In the genomic region with DNA sequence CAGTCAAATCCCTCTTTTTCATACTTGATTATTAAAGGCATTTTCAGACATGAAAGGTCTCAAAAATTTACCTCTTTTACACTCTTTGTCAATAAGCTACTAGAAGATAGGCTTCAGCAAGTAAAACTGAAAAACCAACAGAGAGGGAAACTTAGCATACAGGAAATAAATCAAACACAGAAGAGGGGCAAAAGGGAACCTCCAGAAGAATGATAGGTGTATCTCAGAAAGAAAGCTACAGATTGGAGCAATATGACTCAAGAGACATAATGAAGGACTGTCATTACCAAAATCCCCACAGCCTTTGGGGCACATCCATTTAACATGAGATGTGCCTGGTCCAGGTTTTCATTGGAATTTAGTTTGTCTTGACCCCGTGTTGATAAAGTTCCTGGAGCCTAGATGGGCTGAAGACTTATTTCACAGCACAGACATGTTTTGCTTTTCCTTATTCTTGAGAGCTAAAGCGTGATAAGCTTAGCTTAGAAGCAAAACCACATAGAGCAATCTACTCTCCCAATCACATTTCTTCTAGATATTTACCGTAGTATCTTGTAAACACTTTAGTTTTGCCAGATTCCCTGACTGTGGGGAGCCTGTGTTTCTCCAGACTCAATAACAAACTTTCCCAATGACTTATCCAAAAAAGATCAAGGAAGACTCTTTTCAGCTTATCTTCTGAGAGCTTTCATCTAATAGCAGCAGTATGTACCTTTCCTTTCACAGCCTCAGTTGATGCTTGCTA, we compare ENCODE assay signal across 8 cellular contexts. TPM values are rescaled to one million over a fixed set of nuclear protein-coding genes. Genes with fewer than 3 reads are reported as not detected.
A peak's percentile ranks its signal among the peaks of the same experiment; 100 is the strongest.
DNase-seq lines count a peak whose midpoint lies in the region; ATAC-seq and TF ChIP-seq lines count a peak whose summit lies in the region.

No MANE protein-coding gene starts in this region.

- TF ChIP-seq POLR2A in IMR-90 (IDR thresholded peaks at IDR 0.05; ENCODE audit: low read depth, low read length) (no peak), thyroid gland (IDR thresholded peaks at IDR 0.05) (no peak)

- H3K14ac ChIP-seq in IMR-90 (replicated peaks; ENCODE audit: low read depth, low read length) (peak overlapping the region; percentile 87; the same call in 1 of the 2 replicates), mesenchymal stem cell (ENCODE audit: low read length in 2 of 2) (no peak overlapping the region)

- peak; percentile 81 for ATAC-seq in GM18907 (IDR thresholded peaks at IDR 0.05; ENCODE audit: unreplicated experiment)
- peak; percentile 59 for ATAC-seq in IMR-90 (ENCODE audit: low read depth)

- H3K18ac ChIP-seq in IMR-90 (ENCODE audit: low read depth, low read length) = peak overlapping the region; percentile 26; the same call in 1 of the 2 replicates
- no peak overlapping the region for H3K18ac ChIP-seq in mesenchymal stem cell (ENCODE audit: low read depth in 1 of 2, low read length in 2 of 2)

- H3K4me3 ChIP-seq in HFF-Myc (replicated peaks; ENCODE audit: low read depth, low read length) (peak overlapping the region; percentile 32), IMR-90 (ENCODE audit: insufficient read depth, low read depth, low read length) (no peak overlapping the region), mesenchymal stem cell (ENCODE audit: insufficient read depth in 1 of 2, low read depth in 1 of 2, low read length in 2 of 2) (no peak overlapping the region), thyroid gland (replicated peaks in 1 of 3) (no peak overlapping the region), neural progenitor cell (no peak overlapping the region), OCI-LY7 (ENCODE audit: low read depth, low read length, poor library complexity, severe bottlenecking) (no peak overlapping the region)

- intact Hi-C loops in IMR-90 (cut with micrococcal nuclease) = no loop called here
- intact Hi-C loops in thyroid gland (cut with DNase I) = no loop called here
- intact Hi-C loops in OCI-LY7 (cut with micrococcal nuclease; ENCODE audit: unreplicated experiment) = no loop called here

- POLR2A ChIA-PET in IMR-90 (lab: Charles Lee; ENCODE audit: unreplicated experiment) = no interaction called here
- POLR2A ChIA-PET in OCI-LY7 (lab: Charles Lee) = interaction anchor here (0.7 to 0.9 kb wide), 3 partner anchors 8 to 551 kb away, joined by 3 to 4 read pairs (median 3); no protein-coding TSS in a partner anchor

- no peak overlapping the region for H2BK20ac ChIP-seq in IMR-90 (ENCODE audit: low read depth, low read length)

- dilution Hi-C loops in IMR-90 (cut with HindIII; ENCODE audit: low sequenced_read_pairs, unreplicated experiment) = no loop called here

- H3K27ac Mint-ChIP-seq in neural progenitor cell = no peak overlapping the region

- H2BK5ac ChIP-seq in IMR-90 (ENCODE audit: low read depth, low read length, poor library complexity, severe bottlenecking) = peak overlapping the region; percentile 62
- H2BK5ac ChIP-seq in mesenchymal stem cell (ENCODE audit: low read depth, low read length, poor library complexity, severe bottlenecking) = no peak overlapping the region

- peak overlapping the region; percentile 63; the same call in 1 of the 2 replicates for H3K4ac ChIP-seq in IMR-90 (ENCODE audit: low read depth, low read length)
- H3K4ac ChIP-seq in mesenchymal stem cell (ENCODE audit: low read depth in 1 of 2, low read length in 2 of 2) = peak overlapping the region in 1 of 2 experiments; percentile 16

- H3K79me1 ChIP-seq in IMR-90 (ENCODE audit: low read depth in 1 of 2, low read length in 2 of 2) (peaks cover 24 to 45% of the 10 kb centered on the region in 2 experiments), mesenchymal stem cell (replicated peaks; ENCODE audit: low read length, poor library complexity, severe bottlenecking) (peaks cover 11% of the 10 kb centered on the region)

- no peaks in the 10 kb centered on the region for H3K9me3 ChIP-seq in IMR-90 (ENCODE audit: control insufficient read depth, insufficient read depth, low read length)
- no peaks in the 10 kb centered on the region for H3K9me3 ChIP-seq in mesenchymal stem cell (ENCODE audit: control insufficient read depth, low read length)
- H3K9me3 ChIP-seq in thyroid gland = no peaks in the 10 kb centered on the region
- no peaks in the 10 kb centered on the region for H3K9me3 ChIP-seq in neural progenitor cell (ENCODE audit: low read depth)
- no peaks in the 10 kb centered on the region for H3K9me3 ChIP-seq in OCI-LY7 (ENCODE audit: low read length)

- BruUV-seq in IMR-90 (replicated peaks; lab: Mats Ljungman, UMichigan) = no TSS peak
- BruUV-seq in OCI-LY7 (replicated peaks; lab: Mats Ljungman, UMichigan) = no TSS peak

- H4K20me1 ChIP-seq in IMR-90 (ENCODE audit: insufficient read depth, low read length) (peaks cover 3% of the 10 kb centered on the region), neural progenitor cell (ENCODE audit: low read depth) (no peaks in the 10 kb centered on the region), OCI-LY7 (ENCODE audit: insufficient read depth, low read length) (no peaks in the 10 kb centered on the region)

- no peak overlapping the region for H3K4me3 Mint-ChIP-seq in neural progenitor cell

- peaks cover 35% of the 10 kb centered on the region for H3K36me3 Mint-ChIP-seq in neural progenitor cell

- H2AK5ac ChIP-seq in IMR-90 (ENCODE audit: low read depth, low read length) = no peak overlapping the region
- no peak overlapping the region for H2AK5ac ChIP-seq in mesenchymal stem cell (ENCODE audit: low read length, severe bottlenecking)

- H3K9me3 Mint-ChIP-seq in neural progenitor cell = no peaks in the 10 kb centered on the region

- H2BK120ac ChIP-seq in IMR-90 (ENCODE audit: low read depth, low read length) (peak overlapping the region; percentile 82; the same call in 1 of the 2 replicates), mesenchymal stem cell (ENCODE audit: low read depth, low read length) (no peak overlapping the region)

- H3F3A ChIP-seq in neural progenitor cell (ENCODE audit: low read depth) = no peaks in the 10 kb centered on the region

- H3K4me1 ChIP-seq in IMR-90 (ENCODE audit: control insufficient read depth, insufficient read depth, low read length) = peaks cover 3% of the 10 kb centered on the region; the same call in 1 of the 2 replicates
- peaks cover 2% of the 10 kb centered on the region for H3K4me1 ChIP-seq in mesenchymal stem cell (ENCODE audit: control insufficient read depth, insufficient read depth, low read depth, low read length)
- H3K4me1 ChIP-seq in thyroid gland = peaks cover 0 to 4% of the 10 kb centered on the region in 2 donors
- peaks cover 10% of the 10 kb centered on the region for H3K4me1 ChIP-seq in neural progenitor cell
- H3K4me1 ChIP-seq in OCI-LY7 (ENCODE audit: insufficient read depth, low read length, poor library complexity, severe bottlenecking) = no peaks in the 10 kb centered on the region

- in situ Hi-C loops in IMR-90 (cut with MboI; ENCODE audit: low sequenced_read_pairs) = no loop called here

- H3K9me1 ChIP-seq in IMR-90 (ENCODE audit: insufficient read depth, low read length) = peaks cover 4% of the 10 kb centered on the region; the same call in 1 of the 2 replicates

- H3K23ac ChIP-seq in IMR-90 (ENCODE audit: low read depth, low read length) (peak overlapping the region; percentile 14), mesenchymal stem cell (ENCODE audit: low read length in 2 of 2) (no peak overlapping the region)

- H3K36me3 ChIP-seq in IMR-90 (ENCODE audit: control insufficient read depth, insufficient read depth, low read length) (peaks cover 5% of the 10 kb centered on the region), mesenchymal stem cell (ENCODE audit: control insufficient read depth in 1 of 2, insufficient read depth in 2 of 2, low read depth in 1 of 2, low read length in 2 of 2) (peaks cover 12 to 30% of the 10 kb centered on the region in 2 experiments), thyroid gland (no peaks in the 10 kb centered on the region), neural progenitor cell (no peaks in the 10 kb centered on the region), OCI-LY7 (ENCODE audit: insufficient read depth, low read length) (peaks cover 14% of the 10 kb centered on the region; the same call in 1 of the 2 replicates)

- no peaks in the 10 kb centered on the region for H3K9me2 ChIP-seq in OCI-LY7 (ENCODE audit: insufficient read depth, low read length)

- peak overlapping the region; percentile 19; the same call in 1 of the 2 replicates for H4K91ac ChIP-seq in IMR-90 (ENCODE audit: insufficient read depth, low read depth, low read length)
- H4K91ac ChIP-seq in mesenchymal stem cell (ENCODE audit: low read length) = no peak overlapping the region

- H3K27ac ChIP-seq in IMR-90 (ENCODE audit: insufficient read depth, low read length) (no peak overlapping the region), mesenchymal stem cell (ENCODE audit: low read length, poor library complexity, severe bottlenecking) (no peak overlapping the region), substantia nigra (ENCODE audit: low read depth, low read length, poor library complexity, severe bottlenecking) (no peak overlapping the region), thyroid gland (no peak overlapping the region), neural progenitor cell (no peak overlapping the region), OCI-LY7 (ENCODE audit: low read depth, low read length, poor library complexity, severe bottlenecking) (no peak overlapping the region)

- DNase-seq in HFF-Myc (ENCODE audit: extremely low read depth, low read depth) (no peak), IMR-90 (no peak), mesenchymal stem cell (peak; percentile 82), substantia nigra (lab: John Stamatoyannopoulos, UW) (no peak), thyroid gland (no peak), neural progenitor cell (ENCODE audit: low spot score) (no peak), OCI-LY7 (ENCODE audit: low spot score) (no peak)

- no peak overlapping the region for H2AFZ ChIP-seq in IMR-90 (replicated peaks; ENCODE audit: low read length, poor library complexity)
- H2AFZ ChIP-seq in mesenchymal stem cell (ENCODE audit: low read depth, low read length) = no peak overlapping the region
- H2AFZ ChIP-seq in neural progenitor cell (replicated peaks) = no peak overlapping the region
- no peak overlapping the region for H2AFZ ChIP-seq in OCI-LY7 (ENCODE audit: low read length)

- H2BK12ac ChIP-seq in mesenchymal stem cell (ENCODE audit: low read length in 2 of 2) = peak overlapping the region in 1 of 2 experiments; percentile 31

- H4K8ac ChIP-seq in IMR-90 (ENCODE audit: low read depth in 2 of 2, low read length in 2 of 2) = peak overlapping the region in 1 of 2 experiments; percentile 76; a peak in 2 of 4 replicates
- H4K8ac ChIP-seq in mesenchymal stem cell (ENCODE audit: low read length) = no peak overlapping the region

- CTCF ChIA-PET in IMR-90 (lab: Yijun Ruan, JAX) (no interaction called here), OCI-LY7 (lab: Charles Lee; ENCODE audit: unreplicated experiment) (no interaction called here)

- no CpG with 5 or more reads among the region's 3 CpGs for WGBS in IMR-90 (ENCODE audit: extremely low coverage in 2 of 2, insufficient read length in 1 of 2), 2 experiments
- 48% methylated on average over 3 of the region's 3 CpGs for WGBS in mesenchymal stem cell
- 87 to 90% methylated on average over 3 of the region's 3 CpGs for WGBS in thyroid gland, 2 donors

- H3K56ac ChIP-seq in IMR-90 (ENCODE audit: extremely low read depth, insufficient read depth, low read length) = no peak overlapping the region

- H3K79me2 ChIP-seq in neural progenitor cell (ENCODE audit: low read depth) = peaks cover 8% of the 10 kb centered on the region
- H3K79me2 ChIP-seq in OCI-LY7 (ENCODE audit: insufficient read depth, low read depth, low read length) = no peaks in the 10 kb centered on the region

- H3K4me2 ChIP-seq in IMR-90 (ENCODE audit: low read depth, low read length) = peak overlapping the region; percentile 30; the same call in 1 of the 2 replicates
- no peak overlapping the region for H3K4me2 ChIP-seq in mesenchymal stem cell (ENCODE audit: low read length, poor library complexity, severe bottlenecking)
- H3K4me2 ChIP-seq in neural progenitor cell = no peak overlapping the region
- no peak overlapping the region for H3K4me2 ChIP-seq in OCI-LY7 (ENCODE audit: low read length)

- no peaks in the 10 kb centered on the region for H3K27me3 ChIP-seq in IMR-90 (ENCODE audit: control insufficient read depth, insufficient read depth, low read length)
- no peaks in the 10 kb centered on the region for H3K27me3 ChIP-seq in mesenchymal stem cell (ENCODE audit: control insufficient read depth in 1 of 2, insufficient read depth in 1 of 2, low read length in 2 of 2)
- H3K27me3 ChIP-seq in thyroid gland = no peaks in the 10 kb centered on the region
- H3K27me3 ChIP-seq in neural progenitor cell = no peaks in the 10 kb centered on the region

- H2AK9ac ChIP-seq in IMR-90 (replicated peaks; ENCODE audit: low read depth, low read length, poor library complexity) = no peak overlapping the region

- H2BK15ac ChIP-seq in IMR-90 (ENCODE audit: low read depth, low read length) (no peak overlapping the region), mesenchymal stem cell (ENCODE audit: low read depth, poor library complexity, severe bottlenecking) (no peak overlapping the region)

- peaks cover 6% of the 10 kb centered on the region for H3K4me1 Mint-ChIP-seq in neural progenitor cell

- no peaks in the 10 kb centered on the region for H3K27me3 Mint-ChIP-seq in neural progenitor cell (ENCODE audit: insufficient read depth, low read depth)

- H4K5ac ChIP-seq in IMR-90 (ENCODE audit: low read depth, low read length) = no peak overlapping the region

- TF ChIP-seq CTCF in HFF-Myc (IDR thresholded peaks at IDR 0.05; ENCODE audit: low read depth, low read length, missing control alignments) (no peak), IMR-90 (conservative IDR thresholded peaks at IDR 0.05; ENCODE audit: low read depth, low read length) (no peak), thyroid gland (IDR thresholded peaks at IDR 0.05) (no peak), neural progenitor cell (IDR thresholded peaks at IDR 0.05) (no peak), OCI-LY7 (conservative IDR thresholded peaks at IDR 0.05; ENCODE audit: low read length) (no peak)

- no peak for TF ChIP-seq RAD21 in IMR-90 (IDR thresholded peaks at IDR 0.05; ENCODE audit: low read length)

- H3K9ac ChIP-seq in IMR-90 (ENCODE audit: low read depth, low read length) = no peak overlapping the region
- H3K9ac ChIP-seq in mesenchymal stem cell (ENCODE audit: low read length) = peak overlapping the region; percentile 4
- no peak overlapping the region for H3K9ac ChIP-seq in neural progenitor cell

RNA-seq across cellular contexts. Expression of gene LRRFIP2, which starts 11.7 kb away (rescaled TPM):
- total RNA-seq in IMR-90 (2012; rRNA removed) = 20.6 and 45.8 TPM in 2 replicates
- polyA plus RNA-seq in IMR-90 (2012; rRNA removed) = 27.6 and 31.0 TPM in 2 replicates
- polyA plus RNA-seq in IMR-90 (2012; cell fraction: cytosol; rRNA removed) = 6.4 and 9.3 TPM in 2 replicates
- 8.9 and 43.4 TPM in 2 replicates for polyA plus RNA-seq in IMR-90 (2012; cell fraction: nucleus; rRNA removed; ENCODE audit: low replicate concordance)
- 50.9 TPM for polyA plus RNA-seq in mesenchymal stem cell (2013, experiment 1 of 2)
- polyA plus RNA-seq in mesenchymal stem cell (2013, experiment 2 of 2) = 49.6 TPM
- total RNA-seq in thyroid gland = 100 to 1,000 TPM in 1 of 4 donors, 10 to 100 TPM in 3; 86.4 to 147 (median 93.8) TPM
- total RNA-seq in neural progenitor cell (ENCODE audit: low replicate concordance) = 29.5 and 36.7 TPM in 2 replicates
- 23.7 and 33.8 TPM in 2 replicates for total RNA-seq in OCI-LY7 (2014; rRNA removed; shearing (Covaris generic))
- 37.3 and 44.4 TPM in 2 replicates for total RNA-seq in OCI-LY7 (2022)
